ENCODE assay signal across 9 cellular contexts in genomic region chr2:110677080-110677479, GRCh38. TPM values are rescaled to one million over a fixed set of nuclear protein-coding genes. Genes with fewer than 3 reads are reported as not detected.
A peak's percentile ranks its signal among the peaks of the same experiment; 100 is the strongest.
DNase-seq lines count a peak whose midpoint lies in the region; ATAC-seq and TF ChIP-seq lines count a peak whose summit lies in the region.
"Had no signal": no experiment of that assay in that cellular context is flagged by ENCODE, and none has a peak within 500 bp of the region (broad histone marks: within the 10 kb centered on the region; RNA-seq: fewer than 3 reads in every experiment).

No MANE protein-coding gene starts in this region.

- TF ChIP-seq CTCF in fibroblast of mammary gland (conservative IDR thresholded peaks at IDR 0.05; ENCODE audit: control insufficient read depth, insufficient read depth, low read depth, low read length): no peak

- H3K4me1 Mint-ChIP-seq in activated T-cell treated with anti-CD3 and anti-CD28 coated beads, Interleukin-2, amount 50 U/mL, for 24 hours (ENCODE audit: low read depth): peaks cover 31% of the 10 kb centered on the region
- peaks cover 17 to 31% of the 10 kb centered on the region in 2 donors for H3K4me1 Mint-ChIP-seq in stimulated activated naive B cell treated with anti-CD40 and anti-IgM and Interleukin-4, amounts not matched to agents 10 μg/mL and 1 μg/mL and 100 μg/mL, for 72 hours

- ATAC-seq in stimulated activated naive B cell treated with anti-CD40 and anti-IgM and Interleukin-4, amounts not matched to agents 10 μg/mL and 1 μg/mL and 100 μg/mL, for 72 hours (replicated peaks): no peak
- no peak for ATAC-seq in HG03039 (IDR thresholded peaks at IDR 0.05; ENCODE audit: unreplicated experiment)
- no peak for ATAC-seq in GM21723 (IDR thresholded peaks at IDR 0.05; ENCODE audit: unreplicated experiment)

- no peak for DNase-seq in activated T-cell treated with anti-CD3 and anti-CD28 coated beads, Interleukin-2, amount 50 U/mL, for 24 hours
- DNase-seq in activated T-cell treated with anti-CD3 and anti-CD28 coated beads, Interleukin-2, amount 50 U/mL, for 48 hours: no peak
- DNase-seq in SJSA1 (ENCODE audit: low read depth in 1 of 2, low spot score in 2 of 2) (peak in 1 of 2 experiments; percentile 7), fibroblast of mammary gland (ENCODE audit: low read depth) (no peak), NCI-H526 treated with DMSO at 0.1 percent for 48 hours (lab: John Stamatoyannopoulos, UW) (no peak)
- no peak for DNase-seq in stimulated activated naive B cell treated with anti-CD40 and anti-IgM and Interleukin-4, amounts not matched to agents 10 μg/mL and 1 μg/mL and 100 μg/mL, for 72 hours
- DNase-seq: pancreas had no signal

- peaks cover 27% of the 10 kb centered on the region for H3K4me1 ChIP-seq in SJSA1 (replicated peaks)

- H3K9me3 Mint-ChIP-seq in activated T-cell treated with anti-CD3 and anti-CD28 coated beads, Interleukin-2, amount 50 U/mL, for 24 hours: no peaks in the 10 kb centered on the region
- H3K9me3 Mint-ChIP-seq in stimulated activated naive B cell treated with anti-CD40 and anti-IgM and Interleukin-4, amounts not matched to agents 10 μg/mL and 1 μg/mL and 100 μg/mL, for 72 hours: no peaks in the 10 kb centered on the region

- H3K36me3 ChIP-seq in SJSA1: peaks cover 35% of the 10 kb centered on the region
- H3K36me3 ChIP-seq: pancreas had no signal

- H3K27ac Mint-ChIP-seq in activated T-cell treated with anti-CD3 and anti-CD28 coated beads, Interleukin-2, amount 50 U/mL, for 24 hours: peak overlapping the region; percentile 88
- no peak overlapping the region for H3K27ac Mint-ChIP-seq in stimulated activated naive B cell treated with anti-CD40 and anti-IgM and Interleukin-4, amounts not matched to agents 10 μg/mL and 1 μg/mL and 100 μg/mL, for 72 hours

- H3K36me3 Mint-ChIP-seq in activated T-cell treated with anti-CD3 and anti-CD28 coated beads, Interleukin-2, amount 50 U/mL, for 24 hours (ENCODE audit: low read depth): peaks cover 47% of the 10 kb centered on the region
- H3K36me3 Mint-ChIP-seq in stimulated activated naive B cell treated with anti-CD40 and anti-IgM and Interleukin-4, amounts not matched to agents 10 μg/mL and 1 μg/mL and 100 μg/mL, for 72 hours: peaks cover 0 to 5% of the 10 kb centered on the region in 2 donors

- peak overlapping the region; percentile 87 for H3K4me3 Mint-ChIP-seq in activated T-cell treated with anti-CD3 and anti-CD28 coated beads, Interleukin-2, amount 50 U/mL, for 24 hours
- H3K4me3 Mint-ChIP-seq in stimulated activated naive B cell treated with anti-CD40 and anti-IgM and Interleukin-4, amounts not matched to agents 10 μg/mL and 1 μg/mL and 100 μg/mL, for 72 hours: peak overlapping the region; percentile 87 to 88

- no peaks in the 10 kb centered on the region for H3K27me3 ChIP-seq in SJSA1 (replicated peaks)
- H3K27me3 ChIP-seq: pancreas had no signal

- no peaks in the 10 kb centered on the region for H3K9me3 ChIP-seq in SJSA1 (replicated peaks)
- H3K9me3 ChIP-seq: pancreas had no signal

- peak overlapping the region; percentile 56 for H3K4me3 ChIP-seq in SJSA1
- peak overlapping the region; percentile 91 for H3K4me3 ChIP-seq in fibroblast of mammary gland (ENCODE audit: control insufficient read depth, low read depth, low read length)

- peaks cover 10% of the 10 kb centered on the region for H3K27me3 Mint-ChIP-seq in activated T-cell treated with anti-CD3 and anti-CD28 coated beads, Interleukin-2, amount 50 U/mL, for 24 hours
- H3K27me3 Mint-ChIP-seq in stimulated activated naive B cell treated with anti-CD40 and anti-IgM and Interleukin-4, amounts not matched to agents 10 μg/mL and 1 μg/mL and 100 μg/mL, for 72 hours: no peaks in the 10 kb centered on the region

- peak overlapping the region; percentile 91 for H3K27ac ChIP-seq in SJSA1
- H3K27ac ChIP-seq: pancreas had no signal

RNA-seq across cellular contexts. Expression of gene BUB1, which starts 0.8 kb away (rescaled TPM):
- 52.8 and 109 TPM in 2 replicates for total RNA-seq in SJSA1 (2014; rRNA removed; shearing (Covaris generic))

RNA-seq across cellular contexts. Expression of gene ACOXL, which starts 55.3 kb away (rescaled TPM):
- not detected in 2 replicates for total RNA-seq in SJSA1 (2014; rRNA removed; shearing (Covaris generic))
